Comparison of ENCODE assay signal across 9 cellular contexts in genomic region chr5:157548513-157549282, GRCh38. TPM values are rescaled to one million over a fixed set of nuclear protein-coding genes. Genes with fewer than 3 reads are reported as not detected.
DNase-seq lines count a peak whose midpoint lies in the region; ATAC-seq lines count a peak whose summit lies in the region.
"Had no signal": no experiment of that assay in that cellular context is flagged by ENCODE, and none has a peak within 500 bp of the region (broad histone marks: within the 10 kb centered on the region; RNA-seq: fewer than 3 reads in every experiment).

No MANE protein-coding gene starts in this region.

- H3K27me3 ChIP-seq in BLaER1 treated with 17β-estradiol and CSF1 and Interleukin-3, amounts not matched to agents 10 nM and 100 nM, result no peaks in the 10 kb centered on the region

- H3K9me3 ChIP-seq in BLaER1 treated with 17β-estradiol and CSF1 and Interleukin-3, amounts not matched to agents 10 nM and 100 nM (replicated peaks in 1 of 11), result peaks cover 0 to 12% (median 0%) of the 10 kb centered on the region in 11 experiments; a peak in 6 of 22 replicates
- no peaks in the 10 kb centered on the region for H3K9me3 ChIP-seq in KOPT-K1 (ENCODE audit: insufficient read depth, low read length, poor library complexity, severe bottlenecking)

- H3K27me3 Mint-ChIP-seq in central memory CD8-positive, alpha-beta T cell, result no peaks in the 10 kb centered on the region
- H3K27me3 Mint-ChIP-seq in naive B cell, result no peaks in the 10 kb centered on the region

- peaks cover 0 to 10% (median 0%) of the 10 kb centered on the region in 11 experiments; a peak in 4 of 22 replicates for H3K36me3 ChIP-seq in BLaER1 treated with 17β-estradiol and CSF1 and Interleukin-3, amounts not matched to agents 10 nM and 100 nM
- H3K36me3 ChIP-seq in KOPT-K1 (ENCODE audit: insufficient read depth, low read length), result peaks cover 11% of the 10 kb centered on the region

- H4K20me1 ChIP-seq in BLaER1 treated with 17β-estradiol and CSF1 and Interleukin-3, amounts not matched to agents 10 nM and 100 nM, result peaks cover 0 to 50% (median 0%) of the 10 kb centered on the region in 11 experiments; a peak in 2 of 22 replicates

- H3K27ac ChIP-seq in BLaER1 treated with 17β-estradiol and CSF1 and Interleukin-3, amounts not matched to agents 10 nM and 100 nM, result no peak overlapping the region
- H3K27ac ChIP-seq in KOPT-K1 (ENCODE audit: low read depth, low read length, poor library complexity, severe bottlenecking), result peak overlapping the region; percentile 99

- no peak for ATAC-seq in central memory CD8-positive, alpha-beta T cell (replicated peaks; ENCODE audit: extremely low read depth, poor library complexity, severe bottlenecking)
- ATAC-seq in naive B cell (ENCODE audit: low read depth in 2 of 2) (no peak), HG02938 (IDR thresholded peaks at IDR 0.05; ENCODE audit: unreplicated experiment) (no peak)

- no peak overlapping the region for H3K4me3 Mint-ChIP-seq in central memory CD8-positive, alpha-beta T cell
- peak overlapping the region; percentile 43 to 88 (median 68) for H3K4me3 Mint-ChIP-seq in naive B cell

- peak overlapping the region in 10 of 11 experiments; percentile 5 to 63 (median 30); a peak in 14 of 22 replicates for H3K4me2 ChIP-seq in BLaER1 treated with 17β-estradiol and CSF1 and Interleukin-3, amounts not matched to agents 10 nM and 100 nM

- H3K4me1 ChIP-seq in BLaER1 treated with 17β-estradiol and CSF1 and Interleukin-3, amounts not matched to agents 10 nM and 100 nM, result peaks cover 9 to 29% (median 25%) of the 10 kb centered on the region in 10 experiments; a peak in 18 of 20 replicates

- H3K9ac ChIP-seq in BLaER1 treated with 17β-estradiol and CSF1 and Interleukin-3, amounts not matched to agents 10 nM and 100 nM, result no peak overlapping the region

- H3K36me3 Mint-ChIP-seq in central memory CD8-positive, alpha-beta T cell (ENCODE audit: insufficient read depth), result peaks cover 2% of the 10 kb centered on the region
- peaks cover 35 to 49% of the 10 kb centered on the region in 2 donors for H3K36me3 Mint-ChIP-seq in naive B cell

- DNase-seq in central memory CD8-positive, alpha-beta T cell (ENCODE audit: low spot score in 2 of 2), result no peak
- DNase-seq in naive B cell (no peak), NCI-H1930 (lab: John Stamatoyannopoulos, UW) (no peak), Kasumi-1 (lab: John Stamatoyannopoulos, UW) (no peak), NCI-H1694 treated with DMSO at 0.1 percent for 48 hours (lab: John Stamatoyannopoulos, UW) (no peak)
- DNase-seq: occipital lobe had no signal

- H3K4me3 ChIP-seq in BLaER1 treated with 17β-estradiol and CSF1 and Interleukin-3, amounts not matched to agents 10 nM and 100 nM, result no peak overlapping the region

- H3K4me1 Mint-ChIP-seq in central memory CD8-positive, alpha-beta T cell, result peaks cover 46% of the 10 kb centered on the region
- peaks cover 81 to 95% (median 92%) of the 10 kb centered on the region in 3 donors for H3K4me1 Mint-ChIP-seq in naive B cell

- peak overlapping the region; percentile 12 for H3K27ac Mint-ChIP-seq in central memory CD8-positive, alpha-beta T cell (ENCODE audit: low read depth)
- H3K27ac Mint-ChIP-seq in naive B cell, result peak overlapping the region in 5 of 6 donors; percentile 36 to 97 (median 92)

- H3K9me3 Mint-ChIP-seq in central memory CD8-positive, alpha-beta T cell, result no peaks in the 10 kb centered on the region
- H3K9me3 Mint-ChIP-seq in naive B cell, result peaks cover 0 to 1% (median 0%) of the 10 kb centered on the region in 7 donors

RNA-seq across cellular contexts. Expression of gene ADAM19, which starts 26.9 kb away (rescaled TPM):
- polyA plus RNA-seq in naive B cell (ENCODE audit: low read depth in 6 of 6), result 10 to 100 TPM in 5 of 6 donors, 1 to 10 TPM in 1; 6.3 to 75.5 (median 43.4) TPM
